ENCODE assay signal across 26 cellular contexts in genomic region chr6:103107985-103108384, GRCh38.
"Had no signal": no experiment of that assay in that cellular context is flagged by ENCODE, and none has a peak within 500 bp of the region (broad histone marks: within the 10 kb centered on the region; RNA-seq: fewer than 3 reads in every experiment).

No MANE protein-coding gene starts in this region.

- H3K27me3 ChIP-seq: neural progenitor cell, ovary, right lobe of liver, sigmoid colon, stomach, thyroid gland, tibial nerve, upper lobe of left lung, vagina had no signal

- DNase-seq: natural killer cell; occipital lobe; ovary; posterior cingulate gyrus; psoas muscle; right cardiac atrium; right lobe of liver; sigmoid colon; small intestine; stimulated activated CD4-positive, alpha-beta T cell treated with anti-CD3 and anti-CD28 coated beads, Interleukin-15, amount 100 ng/mL, for 24 hours; stimulated activated CD4-positive, alpha-beta T cell treated with anti-CD3 and anti-CD28 coated beads, Interleukin-2, amount 100 ng/mL, for 24 hours; stimulated activated CD4-positive, alpha-beta T cell treated with anti-CD3 and anti-CD28 coated beads, Interleukin-2, amount 100 ng/mL, for 48 hours; stimulated activated CD4-positive, alpha-beta T cell treated with anti-CD3 and anti-CD28 coated beads, Interleukin-4, amount 100 ng/mL, for 24 hours; stimulated activated naive B cell treated with anti-CD40 and anti-IgM and Interleukin-4, amounts not matched to agents 10 μg/mL and 1 μg/mL and 100 μg/mL, for 72 hours; stimulated activated naive CD4-positive, alpha-beta T cell treated with Interleukin-2 at 50 U/mL for 16 hours; stomach; thyroid gland; trophoblast cell; upper lobe of left lung had no signal

- H3K9me3 ChIP-seq: ovary, psoas muscle, right lobe of liver, sigmoid colon, stomach, thoracic aorta, thyroid gland, upper lobe of left lung, vagina had no signal

- H3K4me3 ChIP-seq: neural progenitor cell, ovary, psoas muscle, right lobe of liver, sigmoid colon, stomach, thoracic aorta, thyroid gland, tibial nerve, upper lobe of left lung, vagina had no signal

- H3K27ac ChIP-seq: neural progenitor cell, ovary, parathyroid adenoma, psoas muscle, right lobe of liver, sigmoid colon, stomach, thoracic aorta, thyroid gland, tibial nerve, upper lobe of left lung, vagina had no signal

- FAIRE-seq: small intestine, urothelium cell line had no signal

- H3K4me1 ChIP-seq: parathyroid adenoma, psoas muscle, right lobe of liver, sigmoid colon, stomach, thyroid gland, tibial nerve, upper lobe of left lung, vagina had no signal

- ATAC-seq: natural killer cell; psoas muscle; right cardiac atrium; right lobe of liver; stimulated activated effector memory CD8-positive, alpha-beta T cell treated with anti-CD3 and anti-CD28 coated beads, Interleukin-12 subunit alpha, Interleukin-12 subunit beta, amount 100 ng/mL, for 72 hours; stimulated activated naive B cell treated with anti-CD40 and anti-IgM and Interleukin-4, amounts not matched to agents 10 μg/mL and 1 μg/mL and 100 μg/mL, for 72 hours had no signal

- H3K36me3 ChIP-seq: neural progenitor cell, ovary, right lobe of liver, sigmoid colon, stomach, thoracic aorta, thyroid gland, tibial nerve, upper lobe of left lung, vagina had no signal
